Comparison of ENCODE assay signal across 1 cellular context in the genomic region with DNA sequence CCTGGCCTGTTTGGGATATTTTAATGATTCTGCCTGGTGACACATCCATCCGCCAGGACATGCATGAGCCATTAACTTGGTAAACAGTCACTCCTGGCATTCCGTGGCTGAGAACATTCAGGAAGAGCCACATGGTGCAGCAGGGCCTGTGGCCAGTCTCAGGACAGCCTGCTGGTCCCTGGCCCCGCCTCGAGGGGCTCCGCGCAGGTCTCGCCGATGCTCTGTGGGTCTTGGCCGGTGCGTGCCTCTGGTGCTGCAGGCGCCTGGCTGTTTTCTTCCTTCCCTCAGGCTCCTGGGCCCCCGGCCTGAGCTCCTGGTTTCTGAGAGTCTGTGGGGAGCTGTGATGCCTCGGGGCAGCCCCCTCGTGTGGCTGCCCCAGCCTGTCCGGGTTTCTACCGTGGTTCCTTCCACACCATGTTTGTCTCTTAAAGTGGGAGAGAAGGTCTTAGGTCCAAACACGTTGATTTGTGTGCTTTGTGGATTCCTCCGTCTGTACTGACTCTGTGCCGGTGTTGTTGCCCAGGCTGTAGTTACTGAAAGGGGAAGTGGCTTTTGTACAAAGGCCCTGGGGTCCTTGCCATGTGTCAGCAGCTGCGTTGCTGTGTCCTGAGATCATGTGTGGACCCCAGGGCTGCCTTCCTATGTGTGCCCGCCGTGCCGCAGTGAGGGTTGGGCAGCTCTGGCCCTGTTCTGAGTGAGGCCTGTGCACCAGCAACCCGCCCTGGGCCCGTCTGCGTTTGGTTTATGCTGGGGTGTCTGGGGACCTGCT.
TF ChIP-seq lines count a peak whose summit lies in the region.

No MANE protein-coding gene starts in this region.

TF ChIP-seq in IMR-90, 13 proteins besides CTCF, POLR2A, EP300 and RAD21:
- TF ChIP-seq CHD1 (IDR thresholded peaks at IDR 0.05; ENCODE audit: low read depth, low read length) (no peak), CEBPB (IDR thresholded peaks at IDR 0.05; ENCODE audit: low read depth, low read length) (no peak), MXI1 (IDR thresholded peaks at IDR 0.05; ENCODE audit: borderline replicate concordance, low read depth, low read length) (no peak), BHLHE40 (IDR thresholded peaks at IDR 0.05; ENCODE audit: low read depth, low read length) (no peak), FOS (IDR thresholded peaks at IDR 0.05; ENCODE audit: low read depth, low read length) (no peak), NFE2L2 (IDR thresholded peaks at IDR 0.05; ENCODE audit: low read depth, low read length) (no peak), RCOR1 (IDR thresholded peaks at IDR 0.05; ENCODE audit: insufficient replicate concordance, low read length) (no peak), RFX5 (IDR thresholded peaks at IDR 0.05; ENCODE audit: low read depth, low read length) (no peak), MAFK (IDR thresholded peaks at IDR 0.05; ENCODE audit: low read depth, low read length) (no peak), MAZ (IDR thresholded peaks at IDR 0.05; ENCODE audit: borderline replicate concordance, low read depth, low read length) (no peak), SMC3 (IDR thresholded peaks at IDR 0.05; ENCODE audit: low read depth, low read length) (no peak)
- TF ChIP-seq, protein P1, sequence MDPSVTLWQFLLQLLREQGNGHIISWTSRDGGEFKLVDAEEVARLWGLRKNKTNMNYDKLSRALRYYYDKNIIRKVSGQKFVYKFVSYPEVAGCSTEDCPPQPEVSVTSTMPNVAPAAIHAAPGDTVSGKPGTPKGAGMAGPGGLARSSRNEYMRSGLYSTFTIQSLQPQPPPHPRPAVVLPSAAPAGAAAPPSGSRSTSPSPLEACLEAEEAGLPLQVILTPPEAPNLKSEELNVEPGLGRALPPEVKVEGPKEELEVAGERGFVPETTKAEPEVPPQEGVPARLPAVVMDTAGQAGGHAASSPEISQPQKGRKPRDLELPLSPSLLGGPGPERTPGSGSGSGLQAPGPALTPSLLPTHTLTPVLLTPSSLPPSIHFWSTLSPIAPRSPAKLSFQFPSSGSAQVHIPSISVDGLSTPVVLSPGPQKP (IDR thresholded peaks at IDR 0.05; ENCODE audit: borderline replicate concordance, low read depth, low read length) = no peak
- TF ChIP-seq, protein P2, sequence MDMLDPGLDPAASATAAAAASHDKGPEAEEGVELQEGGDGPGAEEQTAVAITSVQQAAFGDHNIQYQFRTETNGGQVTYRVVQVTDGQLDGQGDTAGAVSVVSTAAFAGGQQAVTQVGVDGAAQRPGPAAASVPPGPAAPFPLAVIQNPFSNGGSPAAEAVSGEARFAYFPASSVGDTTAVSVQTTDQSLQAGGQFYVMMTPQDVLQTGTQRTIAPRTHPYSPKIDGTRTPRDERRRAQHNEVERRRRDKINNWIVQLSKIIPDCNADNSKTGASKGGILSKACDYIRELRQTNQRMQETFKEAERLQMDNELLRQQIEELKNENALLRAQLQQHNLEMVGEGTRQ (IDR thresholded peaks at IDR 0.05; ENCODE audit: low read depth, low read length) = no peak
